27 cellular contexts compared by ENCODE assay signal in genomic region chr7:147811923-147812322, GRCh38.
"Had no signal": no experiment of that assay in that cellular context is flagged by ENCODE, and none has a peak within 500 bp of the region (broad histone marks: within the 10 kb centered on the region; RNA-seq: fewer than 3 reads in every experiment).

No MANE protein-coding gene starts in this region.

- H3K4me3 ChIP-seq: neural progenitor cell, psoas muscle, right lobe of liver, sigmoid colon, spleen, stomach, tibial artery, transverse colon, upper lobe of right lung, uterus had no signal

- H3K27me3 ChIP-seq: neural progenitor cell, right lobe of liver, sigmoid colon, spleen, stomach, tibial artery, transverse colon, upper lobe of right lung, uterus had no signal

- DNase-seq: naive B cell; naive thymus-derived CD8-positive, alpha-beta T cell; occipital lobe; posterior cingulate gyrus; psoas muscle; right cardiac atrium; right lobe of liver; sigmoid colon; small intestine; spleen; stimulated activated CD4-positive, alpha-beta T cell treated with anti-CD3 and anti-CD28 coated beads, Interleukin-12 subunit alpha, Interleukin-12 subunit beta, amount 100 ng/mL, for 4 hours; stimulated activated CD4-positive, alpha-beta T cell treated with anti-CD3 and anti-CD28 coated beads, Interleukin-1b, Interleukin-23, amount 100 ng/mL, for 48 hours; stimulated activated CD4-positive, alpha-beta T cell treated with anti-CD3 and anti-CD28 coated beads, Interleukin-4, amount 100 ng/mL, for 1 hour; stimulated activated naive B cell treated with anti-CD40 and anti-IgM and Interleukin-4, amounts not matched to agents 10 μg/mL and 1 μg/mL and 100 μg/mL, for 72 hours; stimulated activated naive CD4-positive, alpha-beta T cell treated with Interleukin-2 at 50 U/mL for 16 hours; stomach; tibial artery; transverse colon; upper lobe of right lung; uterus had no signal

- H3K36me3 Mint-ChIP-seq: naive B cell; naive thymus-derived CD8-positive, alpha-beta T cell; natural killer cell treated with Interleukin-12 subunit alpha and Interleukin-12 subunit beta and Interleukin-15 and Interleukin-18, amount 100 ng/mL, for 72 hours; neural progenitor cell; stimulated activated effector memory CD8-positive, alpha-beta T cell treated with anti-CD3 and anti-CD28 coated beads, Interleukin-12 subunit alpha, Interleukin-12 subunit beta, amount 100 ng/mL, for 72 hours; stimulated activated naive B cell treated with anti-CD40 and anti-IgM and Interleukin-4, amounts not matched to agents 10 μg/mL and 1 μg/mL and 100 μg/mL, for 72 hours; type B pancreatic cell had no signal

- H3K4me1 Mint-ChIP-seq: naive B cell; naive thymus-derived CD8-positive, alpha-beta T cell; neural progenitor cell; stimulated activated effector memory CD8-positive, alpha-beta T cell treated with anti-CD3 and anti-CD28 coated beads, Interleukin-12 subunit alpha, Interleukin-12 subunit beta, amount 100 ng/mL, for 72 hours; stimulated activated naive B cell treated with anti-CD40 and anti-IgM and Interleukin-4, amounts not matched to agents 10 μg/mL and 1 μg/mL and 100 μg/mL, for 72 hours had no signal

- H3K27me3 Mint-ChIP-seq: naive B cell; naive thymus-derived CD8-positive, alpha-beta T cell; natural killer cell treated with Interleukin-12 subunit alpha and Interleukin-12 subunit beta and Interleukin-15 and Interleukin-18, amount 100 ng/mL, for 72 hours; progenitor cell of endocrine pancreas; stimulated activated naive B cell treated with anti-CD40 and anti-IgM and Interleukin-4, amounts not matched to agents 10 μg/mL and 1 μg/mL and 100 μg/mL, for 72 hours; stimulated activated naive CD8-positive, alpha-beta T cell treated with anti-CD3 and anti-CD28 coated beads, Interleukin-15, Interleukin-2, amounts not matched to agents 100 ng/mL and 50 ng/mL, for 24 hours; type B pancreatic cell had no signal

- H3K4me1 ChIP-seq: neural progenitor cell, parathyroid adenoma, psoas muscle, right lobe of liver, spleen, stomach, tibial artery, transverse colon, upper lobe of right lung, uterus had no signal

- H3K9me3 ChIP-seq: psoas muscle, right lobe of liver, sigmoid colon, spleen, stomach, tibial artery, transverse colon, upper lobe of right lung, uterus had no signal

- H3K27ac Mint-ChIP-seq: naive B cell; naive thymus-derived CD8-positive, alpha-beta T cell; natural killer cell treated with Interleukin-12 subunit alpha and Interleukin-12 subunit beta and Interleukin-15 and Interleukin-18, amount 100 ng/mL, for 72 hours; neural progenitor cell; progenitor cell of endocrine pancreas; stimulated activated effector memory CD8-positive, alpha-beta T cell treated with anti-CD3 and anti-CD28 coated beads, Interleukin-12 subunit alpha, Interleukin-12 subunit beta, amount 100 ng/mL, for 72 hours; stimulated activated naive B cell treated with anti-CD40 and anti-IgM and Interleukin-4, amounts not matched to agents 10 μg/mL and 1 μg/mL and 100 μg/mL, for 72 hours; stimulated activated naive CD8-positive, alpha-beta T cell treated with anti-CD3 and anti-CD28 coated beads, Interleukin-15, Interleukin-2, amounts not matched to agents 100 ng/mL and 50 ng/mL, for 24 hours; type B pancreatic cell had no signal

- FAIRE-seq: small intestine had no signal

- H3K27ac ChIP-seq: neural progenitor cell, parathyroid adenoma, psoas muscle, right lobe of liver, spleen, stomach, tibial artery, transverse colon, upper lobe of right lung, uterus had no signal

- H3K9me3 Mint-ChIP-seq: neural progenitor cell; stimulated activated naive B cell treated with anti-CD40 and anti-IgM and Interleukin-4, amounts not matched to agents 10 μg/mL and 1 μg/mL and 100 μg/mL, for 72 hours; type B pancreatic cell had no signal

- ATAC-seq: naive thymus-derived CD8-positive, alpha-beta T cell; natural killer cell treated with Interleukin-12 subunit alpha and Interleukin-12 subunit beta and Interleukin-15 and Interleukin-18, amount 100 ng/mL, for 72 hours; psoas muscle; right cardiac atrium; right lobe of liver; stimulated activated effector memory CD8-positive, alpha-beta T cell treated with anti-CD3 and anti-CD28 coated beads, Interleukin-12 subunit alpha, Interleukin-12 subunit beta, amount 100 ng/mL, for 72 hours; stimulated activated naive B cell treated with anti-CD40 and anti-IgM and Interleukin-4, amounts not matched to agents 10 μg/mL and 1 μg/mL and 100 μg/mL, for 72 hours; upper lobe of right lung had no signal

- H3K4me3 Mint-ChIP-seq: naive B cell; naive thymus-derived CD8-positive, alpha-beta T cell; natural killer cell treated with Interleukin-12 subunit alpha and Interleukin-12 subunit beta and Interleukin-15 and Interleukin-18, amount 100 ng/mL, for 72 hours; neural progenitor cell; stimulated activated effector memory CD8-positive, alpha-beta T cell treated with anti-CD3 and anti-CD28 coated beads, Interleukin-12 subunit alpha, Interleukin-12 subunit beta, amount 100 ng/mL, for 72 hours; stimulated activated naive B cell treated with anti-CD40 and anti-IgM and Interleukin-4, amounts not matched to agents 10 μg/mL and 1 μg/mL and 100 μg/mL, for 72 hours; stimulated activated naive CD8-positive, alpha-beta T cell treated with anti-CD3 and anti-CD28 coated beads, Interleukin-15, Interleukin-2, amounts not matched to agents 100 ng/mL and 50 ng/mL, for 24 hours; type B pancreatic cell had no signal

- H3K36me3 ChIP-seq: neural progenitor cell, right lobe of liver, sigmoid colon, spleen, stomach, tibial artery, transverse colon, upper lobe of right lung, uterus had no signal
